Comparison of ENCODE assay signal across 8 cellular contexts in genomic region chr12:40691913-40692616, GRCh38. TPM values are rescaled to one million over a fixed set of nuclear protein-coding genes. Genes with fewer than 3 reads are reported as not detected.
DNase-seq lines count a peak whose midpoint lies in the region; ATAC-seq and TF ChIP-seq lines count a peak whose summit lies in the region.

Gene CNTN1 (plus strand): TSS chr12:40692439.

- no peaks in the 10 kb centered on the region for H4K20me1 ChIP-seq in neural cell (ENCODE audit: insufficient read depth)

- H2AFZ ChIP-seq in neural cell (ENCODE audit: low read depth, low read length) = peak within 1 kb of the TSS; percentile 87

- POLR2A ChIA-PET in RWPE1 (lab: Yijun Ruan, JAX; ENCODE audit: low non-redundant PET) = no interaction called here

- H3K9ac ChIP-seq in neural cell (ENCODE audit: low read length) = peak within 1 kb of the TSS; percentile 71

- CTCF ChIA-PET in RWPE1 (lab: Yijun Ruan, JAX) = interaction anchor here (0.6 kb wide), 1 partner anchor 68 kb away, joined by 4 read pairs; no protein-coding TSS in a partner anchor

- H3K4me1 Mint-ChIP-seq in activated T-helper 2 cell treated with anti-CD3 and anti-CD28 coated beads, Interferon-gamma antibody, Interleukin-2, Interleukin-4, amounts not matched to agents 10 μg/mL and 5 μg/mL and 100 μg/mL, durations not matched to agents 14 hours and 24 hours and 36 hours (ENCODE audit: low read depth) = no peaks in the 10 kb centered on the region

- no peaks in the 10 kb centered on the region for H3K9me3 ChIP-seq in neural cell (ENCODE audit: low read length)

- no peak within 1 kb of the TSS for H3K27ac ChIP-seq in RWPE1
- H3K27ac ChIP-seq in neural cell (ENCODE audit: low read length) = peak within 1 kb of the TSS; percentile 65

- TF ChIP-seq CTCF in GM06990 (IDR thresholded peaks at IDR 0.05; ENCODE audit: insufficient read depth, low read length, poor library complexity, severe bottlenecking) (no peak), RWPE1 (conservative IDR thresholded peaks at IDR 0.05; ENCODE audit: low read depth) (no peak), fibroblast of the aortic adventitia (IDR thresholded peaks at IDR 0.05; ENCODE audit: insufficient read depth, low read length) (no peak), neural cell (IDR thresholded peaks at IDR 0.05; ENCODE audit: poor library complexity, severe bottlenecking) (peak; percentile 9)

- H3F3A ChIP-seq in neural cell (ENCODE audit: insufficient read depth, low read length, poor library complexity, severe bottlenecking) = no peaks in the 10 kb centered on the region

- ATAC-seq in HG02981 (IDR thresholded peaks at IDR 0.05; ENCODE audit: unreplicated experiment) = peak; percentile 81
- no peak for ATAC-seq in GM18517 (IDR thresholded peaks at IDR 0.05; ENCODE audit: unreplicated experiment)

- H3K27me3 ChIP-seq in GM06990 (replicated peaks; ENCODE audit: control insufficient read depth, insufficient read depth, low read length) (no peaks in the 10 kb centered on the region; the same call in 1 of the 2 replicates), neural cell (ENCODE audit: insufficient read depth, low read depth, low read length) (no peaks in the 10 kb centered on the region)

- no peaks in the 10 kb centered on the region for H3K79me2 ChIP-seq in neural cell (replicated peaks; ENCODE audit: insufficient read depth, low read length)

- no peak within 1 kb of the TSS for H3K4me3 Mint-ChIP-seq in activated T-helper 2 cell treated with anti-CD3 and anti-CD28 coated beads, Interferon-gamma antibody, Interleukin-2, Interleukin-4, amounts not matched to agents 10 μg/mL and 5 μg/mL and 100 μg/mL, durations not matched to agents 14 hours and 24 hours and 36 hours (ENCODE audit: low read depth)

- H3K4me2 ChIP-seq in neural cell (ENCODE audit: low read length) = peak within 1 kb of the TSS; percentile 77

- TF ChIP-seq RAD21 in neural cell (conservative IDR thresholded peaks at IDR 0.05) = peak; percentile 33

- no peaks in the 10 kb centered on the region for H3K9me2 ChIP-seq in neural cell (ENCODE audit: insufficient read depth, low read length)

- no peaks in the 10 kb centered on the region for H3K36me3 ChIP-seq in GM06990 (ENCODE audit: control insufficient read depth, insufficient read depth, low read length)
- H3K36me3 ChIP-seq in neural cell (ENCODE audit: insufficient read depth, low read length) = no peaks in the 10 kb centered on the region

- DNase-seq in GM06990 (ENCODE audit: extremely low read depth, insufficient read length) (peak; percentile 33), RWPE1 (ENCODE audit: low spot score) (peak; percentile 94), fibroblast of the aortic adventitia (ENCODE audit: low read depth) (peak; percentile 30), DMS79 (lab: John Stamatoyannopoulos, UW) (no peak)
- no peak for DNase-seq in activated T-helper 2 cell treated with anti-CD3 and anti-CD28 coated beads, Interferon-gamma antibody, Interleukin-2, Interleukin-4, amounts not matched to agents 10 μg/mL and 5 μg/mL and 100 μg/mL, durations not matched to agents 14 hours and 24 hours and 36 hours (ENCODE audit: low spot score)

- intact Hi-C loops in activated T-helper 2 cell treated with anti-CD3 and anti-CD28 coated beads, Interferon-gamma antibody, Interleukin-2, Interleukin-4, amounts not matched to agents 10 μg/mL and 5 μg/mL and 100 μg/mL, durations not matched to agents 14 hours and 24 hours and 36 hours (cut with micrococcal nuclease) = no loop called here

- H3K4me3 ChIP-seq in GM06990 (replicated peaks; ENCODE audit: low read depth, low read length) (no peak within 1 kb of the TSS), fibroblast of the aortic adventitia (ENCODE audit: low read depth, low read length) (peak within 1 kb of the TSS; percentile 47), neural cell (ENCODE audit: low read length) (peak within 1 kb of the TSS; percentile 88)

- no peak for TF ChIP-seq EP300 in neural cell (conservative IDR thresholded peaks at IDR 0.05; ENCODE audit: poor library complexity, severe bottlenecking)

- H3K27ac Mint-ChIP-seq in activated T-helper 2 cell treated with anti-CD3 and anti-CD28 coated beads, Interferon-gamma antibody, Interleukin-2, Interleukin-4, amounts not matched to agents 10 μg/mL and 5 μg/mL and 100 μg/mL, durations not matched to agents 14 hours and 24 hours and 36 hours = no peak within 1 kb of the TSS

- H3K27me3 Mint-ChIP-seq in activated T-helper 2 cell treated with anti-CD3 and anti-CD28 coated beads, Interferon-gamma antibody, Interleukin-2, Interleukin-4, amounts not matched to agents 10 μg/mL and 5 μg/mL and 100 μg/mL, durations not matched to agents 14 hours and 24 hours and 36 hours (ENCODE audit: low read depth) = peaks cover 22% of the 10 kb centered on the region

- H3K36me3 Mint-ChIP-seq in activated T-helper 2 cell treated with anti-CD3 and anti-CD28 coated beads, Interferon-gamma antibody, Interleukin-2, Interleukin-4, amounts not matched to agents 10 μg/mL and 5 μg/mL and 100 μg/mL, durations not matched to agents 14 hours and 24 hours and 36 hours (ENCODE audit: low read depth) = no peaks in the 10 kb centered on the region

- H3K9me3 Mint-ChIP-seq in activated T-helper 2 cell treated with anti-CD3 and anti-CD28 coated beads, Interferon-gamma antibody, Interleukin-2, Interleukin-4, amounts not matched to agents 10 μg/mL and 5 μg/mL and 100 μg/mL, durations not matched to agents 14 hours and 24 hours and 36 hours = no peaks in the 10 kb centered on the region

TF ChIP-seq in neural cell, 6 proteins besides CTCF, POLR2A, EP300 and RAD21:
- TF ChIP-seq REST (IDR thresholded peaks at IDR 0.05; ENCODE audit: borderline replicate concordance) = peak; percentile 25
- no peak for TF ChIP-seq MXI1 (conservative IDR thresholded peaks at IDR 0.05; ENCODE audit: poor library complexity, severe bottlenecking)
- peak; percentile 63 for TF ChIP-seq POLR2AphosphoS5 (IDR thresholded peaks at IDR 0.05)
- TF ChIP-seq TAF1 (IDR thresholded peaks at IDR 0.05; ENCODE audit: low read depth) = no peak
- TF ChIP-seq SMC3 (conservative IDR thresholded peaks at IDR 0.05; ENCODE audit: poor library complexity) = peak; percentile 6

RNA-seq across cellular contexts. Expression of gene CNTN1, which starts in this region (rescaled TPM):
- total RNA-seq in fibroblast of the aortic adventitia (ENCODE audit: low replicate concordance) = 0.27 and 0.33 TPM in 2 replicates
- polyA plus RNA-seq in neural cell = 101 and 104 TPM in 2 replicates
- polyA minus RNA-seq in neural cell = 223 and 232 TPM in 2 replicates
- not detected in 2 replicates for total RNA-seq in activated T-helper 2 cell treated with anti-CD3 and anti-CD28 coated beads, Interferon-gamma antibody, Interleukin-2, Interleukin-4, amounts not matched to agents 10 μg/mL and 5 μg/mL and 100 μg/mL, durations not matched to agents 14 hours and 24 hours and 36 hours

Comparison
In these comparisons a context has a peak if more than half of its experiments do, and no peak if none do; other contexts are left out.
1. Peak in DNase-seq and H3K4me3 ChIP-seq in fibroblast of the aortic adventitia; RNA of the gene not detected or under 1 TPM.
2. DNase-seq: peak in GM06990 (single experiment) and RWPE1 (single experiment); none in activated T-helper 2 cell treated with anti-CD3 and anti-CD28 coated beads, Interferon-gamma antibody, Interleukin-2, Interleukin-4, amounts not matched to agents 10 μg/mL and 5 μg/mL and 100 μg/mL, durations not matched to agents 14 hours and 24 hours and 36 hours (single experiment) and DMS79 (single experiment).